In the genomic region with DNA sequence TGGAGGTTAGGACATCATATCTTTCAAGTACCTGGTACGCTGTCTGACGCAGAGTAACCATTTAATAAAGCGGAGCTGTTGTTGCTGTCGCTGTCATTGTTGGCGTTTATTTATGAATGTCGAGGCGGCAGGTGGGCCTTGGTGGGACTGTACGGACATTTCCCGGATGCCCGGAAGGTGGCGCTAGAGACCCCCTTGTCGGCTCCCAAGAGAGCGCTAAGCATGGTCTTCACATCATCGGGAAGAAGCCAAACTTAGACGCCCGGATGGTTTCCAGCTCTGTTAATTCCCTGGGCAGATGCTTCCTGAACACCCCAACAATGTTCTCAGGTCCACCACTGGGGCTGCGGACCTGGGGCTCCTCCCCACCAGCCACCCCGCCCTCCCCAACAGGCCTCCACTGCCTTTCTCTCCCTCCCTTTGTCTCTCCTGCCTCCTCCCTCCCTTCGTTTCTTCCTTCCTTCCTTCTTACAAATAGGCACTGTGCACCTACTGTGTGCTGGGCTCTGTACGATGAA, we compare ENCODE assay signal across 8 cellular contexts. TPM values are rescaled to one million over a fixed set of nuclear protein-coding genes. Genes with fewer than 3 reads are reported as not detected.
DNase-seq lines count a peak whose midpoint lies in the region; ATAC-seq, FAIRE-seq and TF ChIP-seq lines count a peak whose summit lies in the region.

No MANE protein-coding gene starts in this region.

- peak; percentile 96 to 97 for TF ChIP-seq RAD21 in A549 (conservative IDR thresholded peaks at IDR 0.05 in 1 of 2, IDR thresholded peaks at IDR 0.05 in 1 of 2)

- TF ChIP-seq CTCF in A549 (IDR thresholded peaks at IDR 0.05), result peak; percentile 91
- TF ChIP-seq CTCF in GM13977 (IDR thresholded peaks at IDR 0.05; ENCODE audit: extremely low read depth, insufficient read depth, missing control alignments), result peak; percentile 83
- TF ChIP-seq CTCF in gastrocnemius medialis (IDR thresholded peaks at IDR 0.05 in 4 of 5, conservative IDR thresholded peaks at IDR 0.05 in 1 of 5), result peak; percentile 94 to 98 (median 96)

- DNase-seq in A549 (ENCODE audit: low read depth in 1 of 2, low spot score in 1 of 2) (peak; percentile 75 to 89), GM13977 (ENCODE audit: low spot score) (peak; percentile 78), NCI-H1105 (lab: John Stamatoyannopoulos, UW) (peak; percentile 44), T1000 (lab: John Stamatoyannopoulos, UW) (peak; percentile 70), astrocyte of the hippocampus (ENCODE audit: low read depth, low spot score) (peak; percentile 92), hippocampal formation (lab: John Stamatoyannopoulos, UW) (peak; percentile 55 to 67), gastrocnemius medialis (peak; percentile 66 to 80)

- FAIRE-seq in A549 (lab: Jason Lieb, UNC), result no peak

- CTCF ChIA-PET in A549 (lab: Yijun Ruan, JAX), result interaction anchor here (0.6 to 2.6 kb wide), 61 partner anchors 8 to 958 kb away, joined by 3 to 106 read pairs (median 5); a partner anchor contains a TSS

- no peaks in the 10 kb centered on the region for H3K9me3 ChIP-seq in A549
- H3K9me3 ChIP-seq in gastrocnemius medialis, result no peaks in the 10 kb centered on the region

- no peak for TF ChIP-seq POLR2A in A549 (IDR thresholded peaks at IDR 0.05; ENCODE audit: low read length)
- TF ChIP-seq POLR2A in gastrocnemius medialis (IDR thresholded peaks at IDR 0.05), result no peak

- intact Hi-C loops in gastrocnemius medialis (cut with DNase I; ENCODE audit: low total_unique reads), result loop anchor here (1.0 to 10.0 kb wide), 5 partner anchors 50 to 428 kb away; a partner anchor contains a TSS

- H3K27ac ChIP-seq in A549 (peak overlapping the region; percentile 98), gastrocnemius medialis (peak overlapping the region; percentile 64 to 80 (median 76))

- in situ Hi-C loops in GM13977 (cut with MboI; ENCODE audit: low pct_unique_long_range_greater_than_20kb, low sequenced_read_pairs, unreplicated experiment), result loop anchor here (25.0 kb wide), 1 partner anchor 495 kb away; no protein-coding TSS in a partner anchor
- in situ Hi-C loops in gastrocnemius medialis (cut with MboI; ENCODE audit: low sequenced_read_pairs in 4 of 4), result loop anchor here (5.0 to 25.0 kb wide), 5 partner anchors 58 to 570 kb away; a partner anchor contains a TSS

- H3K36me3 ChIP-seq in gastrocnemius medialis, result no peaks in the 10 kb centered on the region

- H3K4me3 ChIP-seq in A549 (no peak overlapping the region), gastrocnemius medialis (peak overlapping the region in 2 of 4 donors; percentile 9 to 24)

- ATAC-seq in A549 (peak; percentile 47 to 68), gastrocnemius medialis (peak; percentile 68 to 76), HG03135 (IDR thresholded peaks at IDR 0.05; ENCODE audit: unreplicated experiment) (no peak)

- 6% methylated on average over 20 of the region's 20 CpGs for WGBS in A549 (ENCODE audit: missing lambda C conversion rate)

- TF ChIP-seq EP300 in A549 (IDR thresholded peaks at IDR 0.05), result no peak

- H3K27me3 ChIP-seq in gastrocnemius medialis, result no peaks in the 10 kb centered on the region

- POLR2A ChIA-PET in A549 (lab: Yijun Ruan, JAX), result interaction anchor here (0.7 to 1.6 kb wide), 8 partner anchors 44 to 242 kb away, joined by 3 to 22 read pairs (median 4); a partner anchor contains a TSS

- H3K4me1 ChIP-seq in A549, result peaks cover 45% of the 10 kb centered on the region
- H3K4me1 ChIP-seq in gastrocnemius medialis, result peaks cover 20 to 38% of the 10 kb centered on the region in 2 donors

- peak overlapping the region; percentile 65 for H3K4me2 ChIP-seq in A549

TF ChIP-seq in A549, 52 proteins besides CTCF, POLR2A, EP300 and RAD21 (continues in another document):
- TF ChIP-seq TP53 (CRISPR knock-in tag; IDR thresholded peaks at IDR 0.05) (no peak), NR3C1 (IDR thresholded peaks at IDR 0.05) (no peak), MAZ (IDR thresholded peaks at IDR 0.05; ENCODE audit: borderline replicate concordance, low read depth, low read length) (no peak), EHMT2 (IDR thresholded peaks at IDR 0.05; ENCODE audit: low read depth) (no peak), MYC (IDR thresholded peaks at IDR 0.05; ENCODE audit: borderline replicate concordance, low read length) (no peak; the same call in 1 of the 2 replicates), CBX2 (IDR thresholded peaks at IDR 0.05; ENCODE audit: borderline replicate concordance, low read depth) (no peak), PHF8 (IDR thresholded peaks at IDR 0.05; ENCODE audit: borderline replicate concordance, low read depth) (no peak), HOXB5 (CRISPR knock-in tag; IDR thresholded peaks at IDR 0.05) (peak; percentile 85), HOXB13 (CRISPR knock-in tag; IDR thresholded peaks at IDR 0.05; ENCODE audit: low read depth) (peak; percentile 85; the same call in 1 of the 2 replicates), GATA3 (IDR thresholded peaks at IDR 0.05; ENCODE audit: borderline replicate concordance) (no peak), BHLHE40 (IDR thresholded peaks at IDR 0.05; ENCODE audit: low read depth, low read length) (no peak), CEBPB (IDR thresholded peaks at IDR 0.05) (no peak), KDM1A (IDR thresholded peaks at IDR 0.05; ENCODE audit: low read depth) (no peak), HOXA7 (CRISPR knock-in tag; IDR thresholded peaks at IDR 0.05) (peak; percentile 83; the same call in 1 of the 2 replicates), ESRRA (IDR thresholded peaks at IDR 0.05; ENCODE audit: borderline replicate concordance, low read length) (no peak), FOXS1 (CRISPR knock-in tag; IDR thresholded peaks at IDR 0.05) (peak; percentile 67; the same call in 1 of the 2 replicates), RFX5 (IDR thresholded peaks at IDR 0.05) (no peak), NFE2L2 (conservative IDR thresholded peaks at IDR 0.05; ENCODE audit: low read length) (no peak), EHF (CRISPR knock-in tag; IDR thresholded peaks at IDR 0.05) (peak; percentile 66; the same call in 1 of the 2 replicates), NPAS2 (CRISPR knock-in tag; IDR thresholded peaks at IDR 0.05; ENCODE audit: borderline replicate concordance) (no peak), ZSCAN20 (CRISPR knock-in tag; IDR thresholded peaks at IDR 0.05) (peak; percentile 89), ZNF302 (CRISPR knock-in tag; IDR thresholded peaks at IDR 0.05) (peak; percentile 60; the same call in 1 of the 2 replicates), HEYL (CRISPR knock-in tag; IDR thresholded peaks at IDR 0.05) (0 out of 2 replicates have a peak, but pooled peaks have one; percentile 57), FOSB (CRISPR knock-in tag; IDR thresholded peaks at IDR 0.05) (peak; percentile 62; the same call in 1 of the 2 replicates), POLR2AphosphoS2 (conservative IDR thresholded peaks at IDR 0.05; ENCODE audit: low read length) (no peak), SREBF2 (IDR thresholded peaks at IDR 0.05) (no peak), JUNB (IDR thresholded peaks at IDR 0.05) (no peak), FOSL2 (IDR thresholded peaks at IDR 0.05) (no peak), FOSL2 (CRISPR knock-in tag; IDR thresholded peaks at IDR 0.05) (no peak), HDAC2 (IDR thresholded peaks at IDR 0.05) (no peak)
- TF ChIP-seq, protein P1, sequence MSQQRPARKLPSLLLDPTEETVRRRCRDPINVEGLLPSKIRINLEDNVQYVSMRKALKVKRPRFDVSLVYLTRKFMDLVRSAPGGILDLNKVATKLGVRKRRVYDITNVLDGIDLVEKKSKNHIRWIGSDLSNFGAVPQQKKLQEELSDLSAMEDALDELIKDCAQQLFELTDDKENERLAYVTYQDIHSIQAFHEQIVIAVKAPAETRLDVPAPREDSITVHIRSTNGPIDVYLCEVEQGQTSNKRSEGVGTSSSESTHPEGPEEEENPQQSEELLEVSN (IDR thresholded peaks at IDR 0.05; ENCODE audit: borderline replicate concordance, low read depth), result no peak
- TF ChIP-seq, protein P2, sequence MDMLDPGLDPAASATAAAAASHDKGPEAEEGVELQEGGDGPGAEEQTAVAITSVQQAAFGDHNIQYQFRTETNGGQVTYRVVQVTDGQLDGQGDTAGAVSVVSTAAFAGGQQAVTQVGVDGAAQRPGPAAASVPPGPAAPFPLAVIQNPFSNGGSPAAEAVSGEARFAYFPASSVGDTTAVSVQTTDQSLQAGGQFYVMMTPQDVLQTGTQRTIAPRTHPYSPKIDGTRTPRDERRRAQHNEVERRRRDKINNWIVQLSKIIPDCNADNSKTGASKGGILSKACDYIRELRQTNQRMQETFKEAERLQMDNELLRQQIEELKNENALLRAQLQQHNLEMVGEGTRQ (IDR thresholded peaks at IDR 0.05), result no peak
- TF ChIP-seq, protein P3, sequence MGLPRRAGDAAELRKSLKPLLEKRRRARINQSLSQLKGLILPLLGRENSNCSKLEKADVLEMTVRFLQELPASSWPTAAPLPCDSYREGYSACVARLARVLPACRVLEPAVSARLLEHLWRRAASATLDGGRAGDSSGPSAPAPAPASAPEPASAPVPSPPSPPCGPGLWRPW (IDR thresholded peaks at IDR 0.05), result no peak
- TF ChIP-seq, protein P4, sequence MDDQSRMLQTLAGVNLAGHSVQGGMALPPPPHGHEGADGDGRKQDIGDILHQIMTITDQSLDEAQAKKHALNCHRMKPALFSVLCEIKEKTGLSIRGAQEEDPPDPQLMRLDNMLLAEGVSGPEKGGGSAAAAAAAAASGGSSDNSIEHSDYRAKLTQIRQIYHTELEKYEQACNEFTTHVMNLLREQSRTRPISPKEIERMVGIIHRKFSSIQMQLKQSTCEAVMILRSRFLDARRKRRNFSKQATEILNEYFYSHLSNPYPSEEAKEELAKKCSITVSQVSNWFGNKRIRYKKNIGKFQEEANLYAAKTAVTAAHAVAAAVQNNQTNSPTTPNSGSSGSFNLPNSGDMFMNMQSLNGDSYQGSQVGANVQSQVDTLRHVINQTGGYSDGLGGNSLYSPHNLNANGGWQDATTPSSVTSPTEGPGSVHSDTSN (IDR thresholded peaks at IDR 0.05), result no peak

RNA-seq across cellular contexts. Expression of a gene that starts 54.1 kb away (rescaled TPM):
- 525 and 594 TPM in 2 replicates for polyA plus RNA-seq in A549 (2011; rRNA removed)
- polyA plus RNA-seq in A549 (2012; cell fraction: cytosol; rRNA removed), result 540 and 757 TPM in 2 replicates
- 1,192 and 1,375 TPM in 2 replicates for polyA plus RNA-seq in A549 (2012; cell fraction: nucleus; rRNA removed)
- 191 to 207 TPM (median 203 TPM) in 3 replicates for polyA plus RNA-seq in A549 (2017; fragmentation: RNase III; extraction: RNeasy Plus Mini Kit Qiagen cat#74134 plus additional on column Dnase treatment)
- polyA minus RNA-seq in A549 (2011; rRNA and poly(A)+ RNA removed), result 620 and 630 TPM in 2 replicates
- total RNA-seq in gastrocnemius medialis, result 1,000 to 10,000 TPM in 1 of 4 donors, 100 to 1,000 TPM in 3; 345 to 1,004 (median 793) TPM
